21 cellular contexts compared by ENCODE assay signal in the genomic region with DNA sequence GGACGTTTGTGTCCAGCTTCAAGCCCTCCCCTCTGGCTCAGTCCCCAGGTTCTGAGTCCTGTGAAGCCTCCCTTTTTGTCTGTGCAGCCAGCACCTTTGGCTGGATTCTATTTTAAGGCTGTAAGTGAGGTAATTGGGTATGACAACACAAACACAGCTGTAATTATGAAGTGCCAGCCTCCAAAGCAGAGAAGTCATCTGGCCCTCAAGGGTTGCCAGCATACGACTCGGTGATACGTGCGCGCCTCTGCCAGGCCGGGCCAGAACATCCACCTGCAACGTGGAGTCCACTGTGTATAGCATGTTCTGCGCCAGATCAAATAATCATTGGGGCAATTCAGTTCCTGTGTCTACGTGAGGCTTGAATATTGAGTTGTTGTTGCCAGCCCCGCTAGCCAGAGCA. TPM values are rescaled to one million over a fixed set of nuclear protein-coding genes. Genes with fewer than 3 reads are reported as not detected.
DNase-seq lines count a peak whose midpoint lies in the region; ATAC-seq lines count a peak whose summit lies in the region.
"Had no signal": no experiment of that assay in that cellular context is flagged by ENCODE, and none has a peak within 500 bp of the region (broad histone marks: within the 10 kb centered on the region; RNA-seq: fewer than 3 reads in every experiment).

No MANE protein-coding gene starts in this region.

- H3K4me1 Mint-ChIP-seq in activated T-cell treated with anti-CD3 and anti-CD28 coated beads, Interleukin-2, amount 50 U/mL, for 24 hours (ENCODE audit: low read depth), result no peaks in the 10 kb centered on the region

- H3K27me3 Mint-ChIP-seq in activated T-cell treated with anti-CD3 and anti-CD28 coated beads, Interleukin-2, amount 50 U/mL, for 24 hours, result peaks cover 50% of the 10 kb centered on the region

- no peaks in the 10 kb centered on the region for H3K36me3 Mint-ChIP-seq in activated T-cell treated with anti-CD3 and anti-CD28 coated beads, Interleukin-2, amount 50 U/mL, for 24 hours (ENCODE audit: low read depth)
- H3K36me3 Mint-ChIP-seq: memory B cell had no signal

- intact Hi-C loops in left cardiac atrium (cut with DNase I), result loop anchor here in 1 of 2 donors (5.0 kb wide), 1 partner anchor 83 kb away; no protein-coding TSS in a partner anchor

- no peak overlapping the region for H3K27ac Mint-ChIP-seq in activated T-cell treated with anti-CD3 and anti-CD28 coated beads, Interleukin-2, amount 50 U/mL, for 24 hours
- H3K27ac Mint-ChIP-seq: memory B cell; naive thymus-derived CD8-positive, alpha-beta T cell had no signal

- ATAC-seq in left cardiac atrium (peak; percentile 58 to 73), HG02981 (IDR thresholded peaks at IDR 0.05; ENCODE audit: unreplicated experiment) (no peak)
- ATAC-seq: naive thymus-derived CD8-positive, alpha-beta T cell; Panc1 had no signal

- no peak overlapping the region for H3K4me3 Mint-ChIP-seq in activated T-cell treated with anti-CD3 and anti-CD28 coated beads, Interleukin-2, amount 50 U/mL, for 24 hours
- H3K4me3 Mint-ChIP-seq: memory B cell; naive thymus-derived CD8-positive, alpha-beta T cell had no signal

- DNase-seq in NCI-H2227 (lab: John Stamatoyannopoulos, UW; ENCODE audit: unreplicated experiment), result peak; percentile 9
- DNase-seq in NCI-H2227 treated with DMSO at 0.1 percent for 48 hours (lab: John Stamatoyannopoulos, UW), result no peak
- peak; percentile 32 for DNase-seq in NCI-H748 treated with DMSO at 0.1 percent for 48 hours (lab: John Stamatoyannopoulos, UW)
- no peak for DNase-seq in left cardiac atrium
- DNase-seq in NK-92 treated with Interleukin-12 subunit alpha and Interleukin-12 subunit beta, amount 100 ng/mL, for 24 hours (lab: John Stamatoyannopoulos, UW), result no peak
- DNase-seq in activated T-cell treated with anti-CD3 and anti-CD28 coated beads, Interleukin-2, amount 50 U/mL, for 24 hours, result no peak
- DNase-seq in dermis blood vessel endothelial cell, result no peak
- DNase-seq: 8988T; activated CD4-positive, alpha-beta T cell treated with anti-CD3 and anti-CD28 coated beads for 48 hours; activated CD8-positive, alpha-beta memory T cell treated with anti-CD3 and anti-CD28 coated beads, Interleukin-2, amount 50 U/mL, for 4 hours; activated gamma-delta T cell treated with Interleukin-2 at 50 U/mL for 16 hours; anterior cingulate cortex; BE2C; naive thymus-derived CD8-positive, alpha-beta T cell; NCI-H526; spleen; thyroid gland had no signal

- H3K9me3 Mint-ChIP-seq in activated T-cell treated with anti-CD3 and anti-CD28 coated beads, Interleukin-2, amount 50 U/mL, for 24 hours, result no peaks in the 10 kb centered on the region
- H3K9me3 Mint-ChIP-seq: memory B cell had no signal

RNA-seq across cellular contexts. Expression of a gene that starts 6.7 kb away (rescaled TPM):
- 1 to 10 TPM; 2.0 to 3.6 TPM for total RNA-seq in left cardiac atrium
- total RNA-seq in dermis blood vessel endothelial cell, result not detected in 2 replicates
- total RNA-seq: glomerular endothelial cell; naive thymus-derived CD8-positive, alpha-beta T cell had no signal

RNA-seq across cellular contexts. Expression of a gene that starts 27.4 kb away (rescaled TPM):
- total RNA-seq in left cardiac atrium, result not detected
- total RNA-seq in dermis blood vessel endothelial cell, result not detected in 2 replicates
- total RNA-seq: glomerular endothelial cell; naive thymus-derived CD8-positive, alpha-beta T cell had no signal

Comparison
In these comparisons a context has a peak if more than half of its experiments do, and no peak if none do; other contexts are left out.
1. DNase-seq: peak in NCI-H2227 (single experiment) and NCI-H748 treated with DMSO at 0.1 percent for 48 hours (single experiment); none in NCI-H2227 treated with DMSO at 0.1 percent for 48 hours (single experiment), left cardiac atrium (single experiment), NK-92 treated with Interleukin-12 subunit alpha and Interleukin-12 subunit beta, amount 100 ng/mL, for 24 hours (single experiment), activated T-cell treated with anti-CD3 and anti-CD28 coated beads, Interleukin-2, amount 50 U/mL, for 24 hours (single experiment) and dermis blood vessel endothelial cell (single experiment).